1 cellular context compared by ENCODE assay signal in the genomic region with DNA sequence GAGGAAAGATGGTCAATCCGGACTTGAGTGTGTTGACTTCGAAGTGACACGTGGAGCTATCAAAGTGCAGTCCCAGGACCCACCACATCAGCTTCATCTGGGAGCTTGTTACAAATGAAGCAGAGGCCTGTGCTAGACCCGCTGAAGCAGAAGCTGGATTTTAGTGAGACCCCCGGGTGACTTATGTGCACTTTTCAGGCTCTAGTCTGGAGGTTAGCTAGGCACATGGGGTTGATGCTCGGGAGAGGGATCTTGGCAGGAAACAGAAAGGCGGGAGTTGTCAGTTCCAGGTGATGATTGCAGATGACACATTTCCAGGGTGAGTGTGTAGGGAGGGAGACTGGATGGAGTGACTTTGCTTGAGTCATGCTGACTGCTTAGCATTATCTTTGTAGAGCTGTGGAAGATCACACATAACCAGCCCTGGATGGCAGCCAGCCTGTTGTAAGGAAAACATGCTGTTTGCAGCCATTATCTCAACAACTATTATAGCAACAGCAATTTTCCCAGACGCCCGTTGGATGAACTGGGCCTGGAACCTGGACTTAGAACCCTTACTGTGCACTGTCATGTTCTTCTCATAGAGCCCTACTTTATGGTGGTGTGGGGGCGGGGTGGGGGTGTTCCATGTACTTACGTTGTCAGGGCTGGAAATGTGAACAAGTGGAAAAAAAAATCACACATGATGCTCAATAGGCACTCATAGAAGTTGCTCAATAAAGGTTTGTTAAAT.
A peak's percentile ranks its signal among the peaks of the same experiment; 100 is the strongest.
TF ChIP-seq lines count a peak whose summit lies in the region.

No MANE protein-coding gene starts in this region.

TF ChIP-seq in HEK293, 187 proteins besides CTCF, POLR2A, EP300 and RAD21 (continued from another document and continues in another):
- TF ChIP-seq ZNF302 (tag by site-specific recombination; IDR thresholded peaks at IDR 0.05; ENCODE audit: low read depth), result no peak
- no peak for TF ChIP-seq ZNF391 (tag by site-specific recombination; IDR thresholded peaks at IDR 0.05; ENCODE audit: borderline replicate concordance, low read depth)
- no peak for TF ChIP-seq ZNF169 (tag by site-specific recombination; IDR thresholded peaks at IDR 0.05)
- no peak for TF ChIP-seq GFI1B (tag by site-specific recombination; IDR thresholded peaks at IDR 0.05)
- TF ChIP-seq, protein P1, sequence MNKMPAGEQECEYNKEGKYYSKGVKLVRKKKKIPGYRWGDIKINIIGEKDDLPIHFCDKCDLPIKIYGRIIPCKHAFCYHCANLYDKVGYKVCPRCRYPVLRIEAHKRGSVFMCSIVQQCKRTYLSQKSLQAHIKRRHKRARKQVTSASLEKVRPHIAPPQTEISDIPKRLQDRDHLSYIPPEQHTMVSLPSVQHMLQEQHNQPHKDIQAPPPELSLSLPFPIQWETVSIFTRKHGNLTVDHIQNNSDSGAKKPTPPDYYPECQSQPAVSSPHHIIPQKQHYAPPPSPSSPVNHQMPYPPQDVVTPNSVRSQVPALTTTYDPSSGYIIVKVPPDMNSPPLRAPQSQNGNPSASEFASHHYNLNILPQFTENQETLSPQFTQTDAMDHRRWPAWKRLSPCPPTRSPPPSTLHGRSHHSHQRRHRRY (tag by site-specific recombination; IDR thresholded peaks at IDR 0.05), result no peak
- no peak for TF ChIP-seq ZNF529 (tag by site-specific recombination; IDR thresholded peaks at IDR 0.05; ENCODE audit: insufficient replicate concordance)
- TF ChIP-seq MEIS1 (CRISPR knock-in tag; IDR thresholded peaks at IDR 0.05; ENCODE audit: borderline replicate concordance), result no peak
- peak; percentile 68; the same call in 1 of the 2 replicates for TF ChIP-seq ZBTB20 (tag by site-specific recombination; IDR thresholded peaks at IDR 0.05)
- TF ChIP-seq ZFP41 (tag by site-specific recombination; IDR thresholded peaks at IDR 0.05; ENCODE audit: borderline replicate concordance), result no peak
- no peak for TF ChIP-seq YY1 (tag by site-specific recombination; IDR thresholded peaks at IDR 0.05)
- no peak for TF ChIP-seq ZNF621 (tag by site-specific recombination; IDR thresholded peaks at IDR 0.05)
- no peak for TF ChIP-seq ZNF610 (tag by site-specific recombination; IDR thresholded peaks at IDR 0.05; ENCODE audit: borderline replicate concordance)
- TF ChIP-seq ZNF501 (tag by site-specific recombination; IDR thresholded peaks at IDR 0.05), result no peak
- TF ChIP-seq, protein P2, sequence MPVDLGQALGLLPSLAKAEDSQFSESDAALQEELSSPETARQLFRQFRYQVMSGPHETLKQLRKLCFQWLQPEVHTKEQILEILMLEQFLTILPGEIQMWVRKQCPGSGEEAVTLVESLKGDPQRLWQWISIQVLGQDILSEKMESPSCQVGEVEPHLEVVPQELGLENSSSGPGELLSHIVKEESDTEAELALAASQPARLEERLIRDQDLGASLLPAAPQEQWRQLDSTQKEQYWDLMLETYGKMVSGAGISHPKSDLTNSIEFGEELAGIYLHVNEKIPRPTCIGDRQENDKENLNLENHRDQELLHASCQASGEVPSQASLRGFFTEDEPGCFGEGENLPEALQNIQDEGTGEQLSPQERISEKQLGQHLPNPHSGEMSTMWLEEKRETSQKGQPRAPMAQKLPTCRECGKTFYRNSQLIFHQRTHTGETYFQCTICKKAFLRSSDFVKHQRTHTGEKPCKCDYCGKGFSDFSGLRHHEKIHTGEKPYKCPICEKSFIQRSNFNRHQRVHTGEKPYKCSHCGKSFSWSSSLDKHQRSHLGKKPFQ (tag by site-specific recombination; IDR thresholded peaks at IDR 0.05), result 0 out of 2 replicates have a peak, but pooled peaks have one; percentile 59
- peak; percentile 59 for TF ChIP-seq SP7 (tag by site-specific recombination; IDR thresholded peaks at IDR 0.05)
- no peak for TF ChIP-seq KLF7 (tag by site-specific recombination; IDR thresholded peaks at IDR 0.05; ENCODE audit: borderline replicate concordance)
- TF ChIP-seq ZBTB8A (tag by site-specific recombination; IDR thresholded peaks at IDR 0.05), result no peak
- no peak for TF ChIP-seq ZNF404 (tag by site-specific recombination; IDR thresholded peaks at IDR 0.05)
- TF ChIP-seq ZIC2 (tag by site-specific recombination; IDR thresholded peaks at IDR 0.05), result 0 out of 2 replicates have a peak, but pooled peaks have one; percentile 26
- TF ChIP-seq, protein P3, sequence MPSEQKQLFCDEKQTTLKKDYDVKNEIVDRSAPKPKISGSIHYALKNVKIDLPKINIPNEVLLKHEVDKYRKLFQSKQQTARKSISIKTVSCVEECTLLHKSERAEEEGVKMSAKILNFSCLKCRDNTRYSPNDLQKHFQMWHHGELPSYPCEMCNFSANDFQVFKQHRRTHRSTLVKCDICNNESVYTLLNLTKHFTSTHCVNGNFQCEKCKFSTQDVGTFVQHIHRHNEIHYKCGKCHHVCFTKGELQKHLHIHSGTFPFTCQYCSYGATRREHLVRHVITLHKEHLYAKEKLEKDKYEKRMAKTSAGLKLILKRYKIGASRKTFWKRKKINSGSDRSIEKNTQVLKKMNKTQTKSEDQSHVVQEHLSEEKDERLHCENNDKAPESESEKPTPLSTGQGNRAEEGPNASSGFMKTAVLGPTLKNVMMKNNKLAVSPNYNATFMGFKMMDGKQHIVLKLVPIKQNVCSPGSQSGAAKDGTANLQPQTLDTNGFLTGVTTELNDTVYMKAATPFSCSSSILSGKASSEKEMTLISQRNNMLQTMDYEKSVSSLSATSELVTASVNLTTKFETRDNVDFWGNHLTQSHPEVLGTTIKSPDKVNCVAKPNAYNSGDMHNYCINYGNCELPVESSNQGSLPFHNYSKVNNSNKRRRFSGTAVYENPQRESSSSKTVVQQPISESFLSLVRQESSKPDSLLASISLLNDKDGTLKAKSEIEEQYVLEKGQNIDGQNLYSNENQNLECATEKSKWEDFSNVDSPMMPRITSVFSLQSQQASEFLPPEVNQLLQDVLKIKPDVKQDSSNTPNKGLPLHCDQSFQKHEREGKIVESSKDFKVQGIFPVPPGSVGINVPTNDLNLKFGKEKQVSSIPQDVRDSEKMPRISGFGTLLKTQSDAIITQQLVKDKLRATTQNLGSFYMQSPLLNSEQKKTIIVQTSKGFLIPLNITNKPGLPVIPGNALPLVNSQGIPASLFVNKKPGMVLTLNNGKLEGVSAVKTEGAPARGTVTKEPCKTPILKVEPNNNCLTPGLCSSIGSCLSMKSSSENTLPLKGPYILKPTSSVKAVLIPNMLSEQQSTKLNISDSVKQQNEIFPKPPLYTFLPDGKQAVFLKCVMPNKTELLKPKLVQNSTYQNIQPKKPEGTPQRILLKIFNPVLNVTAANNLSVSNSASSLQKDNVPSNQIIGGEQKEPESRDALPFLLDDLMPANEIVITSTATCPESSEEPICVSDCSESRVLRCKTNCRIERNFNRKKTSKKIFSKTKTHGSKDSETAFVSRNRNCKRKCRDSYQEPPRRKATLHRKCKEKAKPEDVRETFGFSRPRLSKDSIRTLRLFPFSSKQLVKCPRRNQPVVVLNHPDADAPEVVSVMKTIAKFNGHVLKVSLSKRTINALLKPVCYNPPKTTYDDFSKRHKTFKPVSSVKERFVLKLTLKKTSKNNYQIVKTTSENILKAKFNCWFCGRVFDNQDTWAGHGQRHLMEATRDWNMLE (tag by site-specific recombination; conservative IDR thresholded peaks at IDR 0.05; ENCODE audit: low read depth), result no peak
- TF ChIP-seq ZNF214 (tag by site-specific recombination; IDR thresholded peaks at IDR 0.05; ENCODE audit: borderline replicate concordance), result no peak
- TF ChIP-seq ZBTB17 (tag by site-specific recombination; IDR thresholded peaks at IDR 0.05), result peak; percentile 81
- no peak for TF ChIP-seq ZNF658 (tag by site-specific recombination; IDR thresholded peaks at IDR 0.05)
- TF ChIP-seq ZBTB7A (tag by site-specific recombination; IDR thresholded peaks at IDR 0.05; ENCODE audit: low read depth), result no peak
- TF ChIP-seq, protein P4, sequence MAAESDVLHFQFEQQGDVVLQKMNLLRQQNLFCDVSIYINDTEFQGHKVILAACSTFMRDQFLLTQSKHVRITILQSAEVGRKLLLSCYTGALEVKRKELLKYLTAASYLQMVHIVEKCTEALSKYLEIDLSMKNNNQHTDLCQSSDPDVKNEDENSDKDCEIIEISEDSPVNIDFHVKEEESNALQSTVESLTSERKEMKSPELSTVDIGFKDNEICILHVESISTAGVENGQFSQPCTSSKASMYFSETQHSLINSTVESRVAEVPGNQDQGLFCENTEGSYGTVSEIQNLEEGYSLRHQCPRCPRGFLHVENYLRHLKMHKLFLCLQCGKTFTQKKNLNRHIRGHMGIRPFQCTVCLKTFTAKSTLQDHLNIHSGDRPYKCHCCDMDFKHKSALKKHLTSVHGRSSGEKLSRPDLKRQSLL (tag by site-specific recombination; IDR thresholded peaks at IDR 0.05), result no peak
- TF ChIP-seq, protein P5, sequence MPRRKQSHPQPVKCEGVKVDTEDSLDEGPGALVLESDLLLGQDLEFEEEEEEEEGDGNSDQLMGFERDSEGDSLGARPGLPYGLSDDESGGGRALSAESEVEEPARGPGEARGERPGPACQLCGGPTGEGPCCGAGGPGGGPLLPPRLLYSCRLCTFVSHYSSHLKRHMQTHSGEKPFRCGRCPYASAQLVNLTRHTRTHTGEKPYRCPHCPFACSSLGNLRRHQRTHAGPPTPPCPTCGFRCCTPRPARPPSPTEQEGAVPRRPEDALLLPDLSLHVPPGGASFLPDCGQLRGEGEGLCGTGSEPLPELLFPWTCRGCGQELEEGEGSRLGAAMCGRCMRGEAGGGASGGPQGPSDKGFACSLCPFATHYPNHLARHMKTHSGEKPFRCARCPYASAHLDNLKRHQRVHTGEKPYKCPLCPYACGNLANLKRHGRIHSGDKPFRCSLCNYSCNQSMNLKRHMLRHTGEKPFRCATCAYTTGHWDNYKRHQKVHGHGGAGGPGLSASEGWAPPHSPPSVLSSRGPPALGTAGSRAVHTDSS (tag by site-specific recombination; IDR thresholded peaks at IDR 0.05), result no peak
- TF ChIP-seq, protein P6, sequence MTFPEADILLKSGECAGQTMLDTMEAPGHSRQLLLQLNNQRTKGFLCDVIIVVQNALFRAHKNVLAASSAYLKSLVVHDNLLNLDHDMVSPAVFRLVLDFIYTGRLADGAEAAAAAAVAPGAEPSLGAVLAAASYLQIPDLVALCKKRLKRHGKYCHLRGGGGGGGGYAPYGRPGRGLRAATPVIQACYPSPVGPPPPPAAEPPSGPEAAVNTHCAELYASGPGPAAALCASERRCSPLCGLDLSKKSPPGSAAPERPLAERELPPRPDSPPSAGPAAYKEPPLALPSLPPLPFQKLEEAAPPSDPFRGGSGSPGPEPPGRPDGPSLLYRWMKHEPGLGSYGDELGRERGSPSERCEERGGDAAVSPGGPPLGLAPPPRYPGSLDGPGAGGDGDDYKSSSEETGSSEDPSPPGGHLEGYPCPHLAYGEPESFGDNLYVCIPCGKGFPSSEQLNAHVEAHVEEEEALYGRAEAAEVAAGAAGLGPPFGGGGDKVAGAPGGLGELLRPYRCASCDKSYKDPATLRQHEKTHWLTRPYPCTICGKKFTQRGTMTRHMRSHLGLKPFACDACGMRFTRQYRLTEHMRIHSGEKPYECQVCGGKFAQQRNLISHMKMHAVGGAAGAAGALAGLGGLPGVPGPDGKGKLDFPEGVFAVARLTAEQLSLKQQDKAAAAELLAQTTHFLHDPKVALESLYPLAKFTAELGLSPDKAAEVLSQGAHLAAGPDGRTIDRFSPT (tag by site-specific recombination; IDR thresholded peaks at IDR 0.05), result no peak
- no peak for TF ChIP-seq ZNF785 (tag by site-specific recombination; IDR thresholded peaks at IDR 0.05)
- TF ChIP-seq ZNF350 (tag by site-specific recombination; IDR thresholded peaks at IDR 0.05), result no peak
- TF ChIP-seq, protein P7, sequence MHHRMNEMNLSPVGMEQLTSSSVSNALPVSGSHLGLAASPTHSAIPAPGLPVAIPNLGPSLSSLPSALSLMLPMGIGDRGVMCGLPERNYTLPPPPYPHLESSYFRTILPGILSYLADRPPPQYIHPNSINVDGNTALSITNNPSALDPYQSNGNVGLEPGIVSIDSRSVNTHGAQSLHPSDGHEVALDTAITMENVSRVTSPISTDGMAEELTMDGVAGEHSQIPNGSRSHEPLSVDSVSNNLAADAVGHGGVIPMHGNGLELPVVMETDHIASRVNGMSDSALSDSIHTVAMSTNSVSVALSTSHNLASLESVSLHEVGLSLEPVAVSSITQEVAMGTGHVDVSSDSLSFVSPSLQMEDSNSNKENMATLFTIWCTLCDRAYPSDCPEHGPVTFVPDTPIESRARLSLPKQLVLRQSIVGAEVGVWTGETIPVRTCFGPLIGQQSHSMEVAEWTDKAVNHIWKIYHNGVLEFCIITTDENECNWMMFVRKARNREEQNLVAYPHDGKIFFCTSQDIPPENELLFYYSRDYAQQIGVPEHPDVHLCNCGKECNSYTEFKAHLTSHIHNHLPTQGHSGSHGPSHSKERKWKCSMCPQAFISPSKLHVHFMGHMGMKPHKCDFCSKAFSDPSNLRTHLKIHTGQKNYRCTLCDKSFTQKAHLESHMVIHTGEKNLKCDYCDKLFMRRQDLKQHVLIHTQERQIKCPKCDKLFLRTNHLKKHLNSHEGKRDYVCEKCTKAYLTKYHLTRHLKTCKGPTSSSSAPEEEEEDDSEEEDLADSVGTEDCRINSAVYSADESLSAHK (tag by site-specific recombination; IDR thresholded peaks at IDR 0.05), result no peak
- peak; percentile 85 for TF ChIP-seq WT1 (tag by site-specific recombination; IDR thresholded peaks at IDR 0.05)
- TF ChIP-seq ZFP3 (tag by site-specific recombination; IDR thresholded peaks at IDR 0.05; ENCODE audit: low read depth), result no peak
- peak; percentile 68 for TF ChIP-seq ZFHX2 (tag by site-specific recombination; conservative IDR thresholded peaks at IDR 0.05)
- TF ChIP-seq ZNF292 (tag by site-specific recombination; IDR thresholded peaks at IDR 0.05; ENCODE audit: borderline replicate concordance, low read depth), result no peak
- peak; percentile 78 for TF ChIP-seq ZNF629 (tag by site-specific recombination; IDR thresholded peaks at IDR 0.05)
- TF ChIP-seq, protein P8, sequence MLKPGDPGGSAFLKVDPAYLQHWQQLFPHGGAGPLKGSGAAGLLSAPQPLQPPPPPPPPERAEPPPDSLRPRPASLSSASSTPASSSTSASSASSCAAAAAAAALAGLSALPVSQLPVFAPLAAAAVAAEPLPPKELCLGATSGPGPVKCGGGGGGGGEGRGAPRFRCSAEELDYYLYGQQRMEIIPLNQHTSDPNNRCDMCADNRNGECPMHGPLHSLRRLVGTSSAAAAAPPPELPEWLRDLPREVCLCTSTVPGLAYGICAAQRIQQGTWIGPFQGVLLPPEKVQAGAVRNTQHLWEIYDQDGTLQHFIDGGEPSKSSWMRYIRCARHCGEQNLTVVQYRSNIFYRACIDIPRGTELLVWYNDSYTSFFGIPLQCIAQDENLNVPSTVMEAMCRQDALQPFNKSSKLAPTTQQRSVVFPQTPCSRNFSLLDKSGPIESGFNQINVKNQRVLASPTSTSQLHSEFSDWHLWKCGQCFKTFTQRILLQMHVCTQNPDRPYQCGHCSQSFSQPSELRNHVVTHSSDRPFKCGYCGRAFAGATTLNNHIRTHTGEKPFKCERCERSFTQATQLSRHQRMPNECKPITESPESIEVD (tag by site-specific recombination; IDR thresholded peaks at IDR 0.05), result no peak
- no peak for TF ChIP-seq ZNF571 (tag by site-specific recombination; IDR thresholded peaks at IDR 0.05)
- TF ChIP-seq ZNF660 (tag by site-specific recombination; IDR thresholded peaks at IDR 0.05), result peak; percentile 41; the same call in 1 of the 2 replicates
- TF ChIP-seq ZBTB1 (tag by site-specific recombination; IDR thresholded peaks at IDR 0.05), result no peak
- no peak for TF ChIP-seq ZNF155 (tag by site-specific recombination; IDR thresholded peaks at IDR 0.05)
- TF ChIP-seq TRIM28 (IDR thresholded peaks at IDR 0.05; ENCODE audit: borderline replicate concordance, low read length), result peak; percentile 35; the same call in 1 of the 2 replicates
